Comparison of ENCODE assay signal across 1 cellular context in genomic region chr19:41703602-41704293, GRCh38.
TF ChIP-seq lines count a peak whose summit lies in the region.

No MANE protein-coding gene starts in this region.

TF ChIP-seq in HepG2, 621 proteins besides CTCF, POLR2A, EP300 and RAD21:
- TF ChIP-seq NKX3-1 (CRISPR knock-in tag; IDR thresholded peaks at IDR 0.05) (no peak), PLRG1 (conservative IDR thresholded peaks at IDR 0.05) (no peak), IKZF1 (IDR thresholded peaks at IDR 0.05) (no peak), HDAC2 (CRISPR knock-in tag; IDR thresholded peaks at IDR 0.05) (no peak), FOSL2 (CRISPR knock-in tag; IDR thresholded peaks at IDR 0.05) (no peak), ZNF580 (CRISPR knock-in tag; IDR thresholded peaks at IDR 0.05; ENCODE audit: borderline replicate concordance, low read depth) (no peak), ZKSCAN5 (CRISPR knock-in tag; IDR thresholded peaks at IDR 0.05) (no peak), HOXA7 (CRISPR knock-in tag; IDR thresholded peaks at IDR 0.05) (no peak), ZNF407 (CRISPR knock-in tag; IDR thresholded peaks at IDR 0.05; ENCODE audit: not compliant biosample characterization) (no peak), CREB1 (IDR thresholded peaks at IDR 0.05) (no peak), CREB1 (CRISPR knock-in tag; IDR thresholded peaks at IDR 0.05) (no peak), ZNF207 (IDR thresholded peaks at IDR 0.05; ENCODE audit: borderline replicate concordance) (no peak), SP140L (CRISPR knock-in tag; IDR thresholded peaks at IDR 0.05; ENCODE audit: borderline replicate concordance) (no peak)
